23 cellular contexts compared by ENCODE assay signal in the genomic region with DNA sequence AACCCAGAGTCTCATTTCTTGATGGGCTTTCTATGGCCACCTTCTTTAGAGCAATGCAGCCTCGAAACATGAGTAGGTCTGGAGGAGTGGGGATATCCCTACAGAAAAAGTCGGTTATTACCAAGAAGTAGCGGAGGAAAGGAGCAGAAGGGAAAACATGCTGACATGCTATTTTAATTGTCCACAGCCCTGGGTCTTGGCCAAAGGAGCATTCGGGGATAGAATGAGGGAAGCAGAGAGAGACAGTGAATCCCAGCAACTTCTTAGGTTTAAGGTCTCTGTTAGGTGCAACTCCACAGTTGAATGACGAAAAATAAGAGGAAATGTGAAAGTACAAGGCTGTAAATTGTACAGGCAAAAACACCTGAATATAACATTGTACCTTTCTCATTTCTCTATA.
"Had no signal": no experiment of that assay in that cellular context is flagged by ENCODE, and none has a peak within 500 bp of the region (broad histone marks: within the 10 kb centered on the region; RNA-seq: fewer than 3 reads in every experiment).

No MANE protein-coding gene starts in this region.

- H3K4me1 Mint-ChIP-seq: mesothelial cell of epicardium, naive B cell had no signal

- H3K27me3 Mint-ChIP-seq: naive B cell had no signal

- H3K4me2 ChIP-seq: hepatocyte had no signal

- DNase-seq: dermis blood vessel endothelial cell; effector CD4-positive, alpha-beta T cell; effector memory CD4-positive, alpha-beta T cell; foreskin keratinocyte; heart left ventricle; left cardiac atrium; left lung; left ventricle myocardium superior; lower lobe of right lung; mesenchymal stem cell; mucosa of descending colon; naive B cell had no signal

- H3K9me3 ChIP-seq: esophagus muscularis mucosa, gastroesophageal sphincter, left lung, lower lobe of right lung had no signal

- FAIRE-seq: colon, endothelial cell of umbilical vein, frontal cortex, islet of Langerhans, keratinocyte had no signal

- H3K36me3 ChIP-seq: esophagus muscularis mucosa, gastroesophageal sphincter, heart left ventricle, left lung, lower lobe of right lung had no signal

- H2AFZ ChIP-seq: hepatocyte had no signal

- H3K4me1 ChIP-seq: esophagus muscularis mucosa, foreskin keratinocyte, gastroesophageal sphincter, heart left ventricle, left lung, lower lobe of right lung had no signal

- H3K9me3 Mint-ChIP-seq: mesothelial cell of epicardium had no signal

- H3K4me3 ChIP-seq: coronary artery, dorsolateral prefrontal cortex, esophagus muscularis mucosa, gastroesophageal sphincter, heart left ventricle, hepatocyte, left lung, lower lobe of right lung, mucosa of descending colon had no signal

- ATAC-seq: foreskin keratinocyte, gastroesophageal sphincter, heart left ventricle, left cardiac atrium, left lung, left ventricle myocardium superior, lower lobe of right lung, mucosa of descending colon had no signal

- H3K27ac Mint-ChIP-seq: mesothelial cell of epicardium, naive B cell had no signal

- H3K27me3 ChIP-seq: dorsolateral prefrontal cortex, esophagus muscularis mucosa, foreskin keratinocyte, gastroesophageal sphincter, heart left ventricle, hepatocyte, left lung had no signal

- H3K27ac ChIP-seq: coronary artery, dorsolateral prefrontal cortex, esophagus muscularis mucosa, foreskin keratinocyte, gastroesophageal sphincter, heart left ventricle, hepatocyte, left lung, lower lobe of right lung had no signal

- H3K36me3 Mint-ChIP-seq: mesothelial cell of epicardium, naive B cell had no signal

- H3K4me3 Mint-ChIP-seq: mesothelial cell of epicardium, naive B cell had no signal

- H3K79me2 ChIP-seq: hepatocyte had no signal
